Comparison of ENCODE assay signal across 22 cellular contexts in genomic region chr2:127655209-127656073, GRCh38. TPM values are rescaled to one million over a fixed set of nuclear protein-coding genes. Genes with fewer than 3 reads are reported as not detected.
DNase-seq lines count a peak whose midpoint lies in the region; ATAC-seq and TF ChIP-seq lines count a peak whose summit lies in the region.
"Had no signal": no experiment of that assay in that cellular context is flagged by ENCODE, and none has a peak within 500 bp of the region (broad histone marks: within the 10 kb centered on the region; RNA-seq: fewer than 3 reads in every experiment).

No MANE protein-coding gene starts in this region.

- DNase-seq in NCI-H524 treated with DMSO at 0.1 percent for 48 hours (lab: John Stamatoyannopoulos, UW), result peak; percentile 43
- no peak for DNase-seq in esophagus squamous epithelium (lab: John Stamatoyannopoulos, UW)
- peak; percentile 74 for DNase-seq in spleen
- DNase-seq in SIG-M5 treated with dmso at 0.1 percent for 504 hours (lab: John Stamatoyannopoulos, UW; ENCODE audit: unreplicated experiment), result no peak
- no peak for DNase-seq in GM23248
- DNase-seq in activated naive CD8-positive, alpha-beta T cell treated with anti-CD3 and anti-CD28 coated beads, Interleukin-2, amount 50 U/mL, for 24 hours, result no peak
- no peak for DNase-seq in OCI-M1 (lab: John Stamatoyannopoulos, UW)
- DNase-seq: activated CD4-positive, alpha-beta T cell treated with anti-CD3 and anti-CD28 coated beads for 4 hours; C1 segment of cervical spinal cord; colonic mucosa; Kasumi-1; mammary epithelial cell; naive B cell; NCI-H1048; NCI-H2081 treated with DMSO at 0.1 percent for 48 hours; NCI-H510A treated with DMSO at 0.1 percent for 48 hours; T-cell had no signal

- in situ Hi-C loops in GM23248 (cut with MboI), result no loop called here

- H4K20me1 ChIP-seq in GM23248 (ENCODE audit: insufficient read depth), result no peaks in the 10 kb centered on the region

- H3K79me2 ChIP-seq in GM23248 (ENCODE audit: insufficient read depth), result peaks cover 4% of the 10 kb centered on the region; the same call in 1 of the 2 replicates
- H3K79me2 ChIP-seq: hepatocyte, parathyroid adenoma had no signal

- ATAC-seq in activated naive CD8-positive, alpha-beta T cell treated with anti-CD3 and anti-CD28 coated beads, Interleukin-2, amount 50 U/mL, for 24 hours, result no peak
- ATAC-seq: activated naive CD4-positive, alpha-beta T cell treated with anti-CD3 and anti-CD28 coated beads, Interleukin-2, amount 50 U/mL, for 72 hours; T-cell had no signal

- 73 to 82% methylated on average over 12 to 13 of the region's 16 CpGs for WGBS in esophagus squamous epithelium, 2 donors
- 73 to 88% (median 75%) methylated on average over 16 of the region's 16 CpGs for WGBS in spleen, 5 donors
- 73 to 79% methylated on average over 16 of the region's 16 CpGs for WGBS in GM23248 (ENCODE audit: low coverage in 1 of 2, low lambda C conversion rate in 2 of 2, missing lambda C conversion rate in 2 of 2), 2 experiments

- H3K9me2 ChIP-seq in GM23248 (ENCODE audit: insufficient read depth), result no peaks in the 10 kb centered on the region

- peak overlapping the region in 3 of 4 donors; percentile 53 to 78 (median 63) for H3K27ac ChIP-seq in esophagus squamous epithelium
- peak overlapping the region; percentile 95 for H3K27ac ChIP-seq in muscle layer of colon (ENCODE audit: low read depth, low read length)
- peak overlapping the region; percentile 8 to 88 (median 64) for H3K27ac ChIP-seq in spleen
- no peak overlapping the region for H3K27ac ChIP-seq in GM23248
- H3K27ac ChIP-seq: colonic mucosa, hepatocyte, parathyroid adenoma had no signal

- H3F3A ChIP-seq in GM23248 (ENCODE audit: insufficient read depth), result no peaks in the 10 kb centered on the region

- H3K4me3 ChIP-seq in esophagus squamous epithelium (no peak overlapping the region), muscle layer of colon (ENCODE audit: low read depth in 1 of 2, low read length in 2 of 2) (no peak overlapping the region), spleen (no peak overlapping the region), GM23248 (no peak overlapping the region)
- H3K4me3 ChIP-seq: colonic mucosa, hepatocyte had no signal

- no peak overlapping the region for H3K27ac Mint-ChIP-seq in activated naive CD8-positive, alpha-beta T cell treated with anti-CD3 and anti-CD28 coated beads, Interleukin-2, amount 50 U/mL, for 24 hours
- H3K27ac Mint-ChIP-seq: activated naive CD4-positive, alpha-beta T cell treated with anti-CD3 and anti-CD28 coated beads, Interleukin-2, amount 50 U/mL, for 72 hours; T-cell had no signal

- H3K36me3 ChIP-seq in esophagus squamous epithelium (peaks cover 0 to 23% (median 0%) of the 10 kb centered on the region in 3 donors), muscle layer of colon (ENCODE audit: insufficient read depth, low read length) (peaks cover 55% of the 10 kb centered on the region), spleen (peaks cover 0 to 65% (median 0%) of the 10 kb centered on the region in 6 donors), GM23248 (ENCODE audit: low read depth) (no peaks in the 10 kb centered on the region)
- H3K36me3 ChIP-seq: colonic mucosa had no signal

- H3K4me1 ChIP-seq in esophagus squamous epithelium, result peaks cover 0 to 88% (median 42%) of the 10 kb centered on the region in 3 donors
- H3K4me1 ChIP-seq in muscle layer of colon (ENCODE audit: insufficient read depth, low read length), result peaks cover 100% of the 10 kb centered on the region
- H3K4me1 ChIP-seq in spleen, result peaks cover 8 to 97% (median 64%) of the 10 kb centered on the region in 6 donors
- no peaks in the 10 kb centered on the region for H3K4me1 ChIP-seq in GM23248 (ENCODE audit: insufficient read depth)
- H3K4me1 ChIP-seq: colonic mucosa, parathyroid adenoma had no signal

- intact Hi-C loops in esophagus squamous epithelium (cut with DNase I), result no loop called here
- intact Hi-C loops in spleen (cut with DNase I; ENCODE audit: low total_unique reads), result no loop called here

- no peak overlapping the region for H3K4me2 ChIP-seq in GM23248 (ENCODE audit: unreplicated experiment)
- H3K4me2 ChIP-seq: hepatocyte had no signal

- H3K9me3 ChIP-seq in esophagus squamous epithelium (no peaks in the 10 kb centered on the region), muscle layer of colon (ENCODE audit: low read length) (no peaks in the 10 kb centered on the region), spleen (no peaks in the 10 kb centered on the region), GM23248 (ENCODE audit: low read depth) (no peaks in the 10 kb centered on the region)
- H3K9me3 ChIP-seq: colonic mucosa had no signal

- H3K4me3 Mint-ChIP-seq in activated naive CD8-positive, alpha-beta T cell treated with anti-CD3 and anti-CD28 coated beads, Interleukin-2, amount 50 U/mL, for 24 hours, result no peak overlapping the region
- H3K4me3 Mint-ChIP-seq: naive B cell, T-cell had no signal

- H2AFZ ChIP-seq in GM23248, result no peak overlapping the region
- H2AFZ ChIP-seq: hepatocyte, parathyroid adenoma had no signal

- TF ChIP-seq POLR2A in esophagus squamous epithelium (IDR thresholded peaks at IDR 0.05) (no peak), spleen (IDR thresholded peaks at IDR 0.05) (no peak)

- H3K27me3 ChIP-seq in esophagus squamous epithelium, result no peaks in the 10 kb centered on the region
- no peaks in the 10 kb centered on the region for H3K27me3 ChIP-seq in muscle layer of colon (ENCODE audit: control insufficient read depth in 1 of 2, insufficient read depth in 2 of 2, low read length in 2 of 2)
- no peaks in the 10 kb centered on the region for H3K27me3 ChIP-seq in spleen (replicated peaks in 1 of 7)
- no peaks in the 10 kb centered on the region for H3K27me3 ChIP-seq in GM23248 (replicated peaks; ENCODE audit: insufficient read depth)
- H3K27me3 ChIP-seq: colonic mucosa, hepatocyte had no signal

- no peaks in the 10 kb centered on the region for H3K4me1 Mint-ChIP-seq in activated naive CD8-positive, alpha-beta T cell treated with anti-CD3 and anti-CD28 coated beads, Interleukin-2, amount 50 U/mL, for 24 hours
- H3K4me1 Mint-ChIP-seq: T-cell had no signal

- H3K36me3 Mint-ChIP-seq in activated naive CD8-positive, alpha-beta T cell treated with anti-CD3 and anti-CD28 coated beads, Interleukin-2, amount 50 U/mL, for 24 hours (ENCODE audit: low read depth), result no peaks in the 10 kb centered on the region
- H3K36me3 Mint-ChIP-seq: activated naive CD4-positive, alpha-beta T cell treated with anti-CD3 and anti-CD28 coated beads, Interleukin-2, amount 50 U/mL, for 72 hours; naive B cell; T-cell had no signal

- H3K9ac ChIP-seq in muscle layer of colon (ENCODE audit: low read length), result peak overlapping the region; percentile 67
- H3K9ac ChIP-seq in GM23248, result no peak overlapping the region
- H3K9ac ChIP-seq: parathyroid adenoma had no signal

- H3K27me3 Mint-ChIP-seq in activated naive CD8-positive, alpha-beta T cell treated with anti-CD3 and anti-CD28 coated beads, Interleukin-2, amount 50 U/mL, for 24 hours, result no peaks in the 10 kb centered on the region

- no peak for TF ChIP-seq CTCF in esophagus squamous epithelium (IDR thresholded peaks at IDR 0.05)
- TF ChIP-seq CTCF in spleen (IDR thresholded peaks at IDR 0.05 in 8 of 11, conservative IDR thresholded peaks at IDR 0.05 in 3 of 11), result no peak

- H3K9me3 Mint-ChIP-seq in activated naive CD8-positive, alpha-beta T cell treated with anti-CD3 and anti-CD28 coated beads, Interleukin-2, amount 50 U/mL, for 24 hours, result no peaks in the 10 kb centered on the region
- H3K9me3 Mint-ChIP-seq: activated naive CD4-positive, alpha-beta T cell treated with anti-CD3 and anti-CD28 coated beads, Interleukin-2, amount 50 U/mL, for 72 hours; T-cell had no signal

RNA-seq across cellular contexts. Expression of gene GPR17, which starts 9.5 kb away (rescaled TPM):
- not detected for total RNA-seq in esophagus squamous epithelium
- total RNA-seq in spleen, result under 1 TPM in 3 of 7 donors, not detected in 4; 0.22 to 0.79 (median 0.23) TPM
- polyA plus RNA-seq in spleen, result 1 to 10 TPM in 1 of 3 donors, under 1 TPM in 2; 0.09 to 1.9 (median 0.26) TPM
- not detected in 2 replicates for total RNA-seq in GM23248 (2014; rRNA removed; shearing (Covaris generic))
- polyA plus RNA-seq in GM23248 (2016; fragmentation: Nextera tagmentation; extraction: Ambion mirVana), result 0.11 TPM in 1 of 2 replicates, not detected in the other
- total RNA-seq: activated naive CD4-positive, alpha-beta T cell treated with anti-CD3 and anti-CD28 coated beads, Interleukin-2, amount 50 U/mL, for 72 hours; hepatocyte; mammary epithelial cell; subcutaneous adipose tissue; T-cell had no signal
- polyA plus RNA-seq: mammary epithelial cell had no signal

RNA-seq across cellular contexts. Expression of gene LIMS2, which starts 19.9 kb away (rescaled TPM):
- total RNA-seq in esophagus squamous epithelium (10 to 100 TPM in 1 of 4 donors, 1 to 10 TPM in 3; 2.4 to 29.6 (median 5.9) TPM), spleen (100 to 1,000 TPM in 3 of 7 donors, 10 to 100 TPM in 4; 62.5 to 190 (median 76.3) TPM)
- polyA plus RNA-seq in spleen (100 to 1,000 TPM in 2 of 3 donors, 10 to 100 TPM in 1; 76.1 to 437 (median 328) TPM), GM23248 (2016; fragmentation: Nextera tagmentation; extraction: Ambion mirVana) (30.4 and 33.7 TPM in 2 replicates)
- total RNA-seq in GM23248 (2014; rRNA removed; shearing (Covaris generic)), result 3.8 and 7.2 TPM in 2 replicates

RNA-seq across cellular contexts. Expression of gene SFT2D3, which starts 45.9 kb away (rescaled TPM):
- total RNA-seq in esophagus squamous epithelium, result 10 to 100 TPM in 1 of 4 donors, 1 to 10 TPM in 3; 3.3 to 10.5 (median 5.9) TPM
- 10 to 100 TPM in 3 of 7 donors, 1 to 10 TPM in 4; 3.7 to 13.2 (median 9.6) TPM for total RNA-seq in spleen
- 1 to 10 TPM; 8.3 to 9.0 (median 8.8) TPM for polyA plus RNA-seq in spleen
- 5.7 and 9.4 TPM in 2 replicates for total RNA-seq in GM23248 (2014; rRNA removed; shearing (Covaris generic))
- polyA plus RNA-seq in GM23248 (2016; fragmentation: Nextera tagmentation; extraction: Ambion mirVana), result not detected in 2 replicates

Comparison
In these comparisons a context has a peak if more than half of its experiments do, and no peak if none do; other contexts are left out.
1. DNase-seq: peak in NCI-H524 treated with DMSO at 0.1 percent for 48 hours (single experiment) and spleen (single experiment); none in esophagus squamous epithelium (single experiment), SIG-M5 treated with dmso at 0.1 percent for 504 hours (single experiment), GM23248 (single experiment), activated naive CD8-positive, alpha-beta T cell treated with anti-CD3 and anti-CD28 coated beads, Interleukin-2, amount 50 U/mL, for 24 hours (single experiment) and OCI-M1 (single experiment).